ENCODE assay signal across 7 cellular contexts in genomic region chr2:16109368-16109820, GRCh38.
"Had no signal": no experiment of that assay in that cellular context is flagged by ENCODE, and none has a peak within 500 bp of the region (broad histone marks: within the 10 kb centered on the region; RNA-seq: fewer than 3 reads in every experiment).

No MANE protein-coding gene starts in this region.

- H3K36me3 ChIP-seq: HAP-1 had no signal

- H3K9me3 Mint-ChIP-seq: GM23338 had no signal

- H3K4me3 ChIP-seq: GM23338, HAP-1, K562 had no signal

- H3K27ac Mint-ChIP-seq: GM23338, HFFc6 had no signal

- H3K9me3 ChIP-seq: HAP-1 had no signal

- H3K4me2 ChIP-seq: GM23338 had no signal

- DNase-seq: H7, HFFc6, IMR-90 had no signal

- ATAC-seq: GM23338, HCT116, K562 had no signal

- H3K4me3 Mint-ChIP-seq: GM23338, HFFc6 had no signal
